12 cellular contexts compared by ENCODE assay signal in genomic region chr5:156327306-156327705, GRCh38. TPM values are rescaled to one million over a fixed set of nuclear protein-coding genes. Genes with fewer than 3 reads are reported as not detected.
DNase-seq lines count a peak whose midpoint lies in the region; ATAC-seq and TF ChIP-seq lines count a peak whose summit lies in the region.
"Had no signal": no experiment of that assay in that cellular context is flagged by ENCODE, and none has a peak within 500 bp of the region (broad histone marks: within the 10 kb centered on the region; RNA-seq: fewer than 3 reads in every experiment).

No MANE protein-coding gene starts in this region.

- H3K4me3 Mint-ChIP-seq in nephron, result peak overlapping the region; percentile 82 to 88 (median 84)
- H3K4me3 Mint-ChIP-seq: activated naive CD8-positive, alpha-beta T cell treated with anti-CD3 and anti-CD28 coated beads for 36 hours; natural killer cell treated with Interleukin-12 subunit alpha and Interleukin-12 subunit beta and Interleukin-15 and Interleukin-18, amount 100 ng/mL, for 72 hours had no signal

- no peaks in the 10 kb centered on the region for H3F3A ChIP-seq in PC-3 (ENCODE audit: low read length, unreplicated experiment)

- TF ChIP-seq POLR2A in upper lobe of left lung (IDR thresholded peaks at IDR 0.05), result no peak

- TF ChIP-seq EP300 in upper lobe of left lung (IDR thresholded peaks at IDR 0.05), result no peak

- H2AFZ ChIP-seq in PC-3 (ENCODE audit: low read length), result no peak overlapping the region

- H3K4me2 ChIP-seq in PC-3 (ENCODE audit: low read length), result no peak overlapping the region

- TF ChIP-seq CTCF in fibroblast of villous mesenchyme (IDR thresholded peaks at IDR 0.05; ENCODE audit: insufficient read depth, low read depth, low read length) (no peak), nephron (IDR thresholded peaks at IDR 0.05; ENCODE audit: unreplicated experiment in 3 of 3) (no peak), upper lobe of left lung (IDR thresholded peaks at IDR 0.05) (no peak), PC-3 (conservative IDR thresholded peaks at IDR 0.05; ENCODE audit: low read depth, low read length) (no peak)

- no peaks in the 10 kb centered on the region for H3K4me1 ChIP-seq in upper lobe of left lung
- H3K4me1 ChIP-seq in PC-3 (ENCODE audit: insufficient read depth, low read length), result no peaks in the 10 kb centered on the region
- H3K4me1 ChIP-seq in effector memory CD4-positive, alpha-beta T cell (ENCODE audit: control insufficient read depth, insufficient read depth, low read length, poor library complexity, severe bottlenecking), result no peaks in the 10 kb centered on the region

- WGBS in upper lobe of left lung, 2 donors, result 41 to 48% methylated on average over 6 of the region's 6 CpGs

- H3K27me3 Mint-ChIP-seq in nephron (ENCODE audit: low read depth), result no peaks in the 10 kb centered on the region

- peak overlapping the region; percentile 96 to 99 (median 98) for H3K27ac Mint-ChIP-seq in nephron
- H3K27ac Mint-ChIP-seq: activated naive CD8-positive, alpha-beta T cell treated with anti-CD3 and anti-CD28 coated beads for 36 hours; natural killer cell treated with Interleukin-12 subunit alpha and Interleukin-12 subunit beta and Interleukin-15 and Interleukin-18, amount 100 ng/mL, for 72 hours had no signal

- no peaks in the 10 kb centered on the region for H3K9me3 Mint-ChIP-seq in nephron
- H3K9me3 Mint-ChIP-seq: activated naive CD8-positive, alpha-beta T cell treated with anti-CD3 and anti-CD28 coated beads for 36 hours had no signal

- no peaks in the 10 kb centered on the region for H3K9me2 ChIP-seq in PC-3 (replicated peaks; ENCODE audit: low read length)

- H3K27ac ChIP-seq in upper lobe of left lung, result peak overlapping the region in 3 of 4 donors; percentile 5 to 53 (median 32)
- no peak overlapping the region for H3K27ac ChIP-seq in PC-3 (ENCODE audit: low read length)
- H3K27ac ChIP-seq in effector memory CD4-positive, alpha-beta T cell (ENCODE audit: insufficient read depth, low read length, poor library complexity, severe bottlenecking), result no peak overlapping the region

- DNase-seq in fibroblast of villous mesenchyme (ENCODE audit: low read depth) (peak; percentile 14), upper lobe of left lung (no peak), PC-3 (no peak), NCI-H748 (lab: John Stamatoyannopoulos, UW; ENCODE audit: unreplicated experiment) (no peak)
- no peak for DNase-seq in stimulated activated CD4-positive, alpha-beta T cell treated with anti-CD3 and anti-CD28 coated beads, Interleukin-4, amount 100 ng/mL, for 4 hours
- no peak for DNase-seq in effector memory CD4-positive, alpha-beta T cell
- DNase-seq: activated CD4-positive, alpha-beta T cell treated with anti-CD3 and anti-CD28 coated beads, Interleukin-2, amount 50 U/mL, for 1 hour; activated naive CD8-positive, alpha-beta T cell treated with anti-CD3 and anti-CD28 coated beads for 36 hours had no signal

- H3K4me3 ChIP-seq in fibroblast of villous mesenchyme (ENCODE audit: low read depth, low read length) (peak overlapping the region; percentile 30), upper lobe of left lung (peak overlapping the region; percentile 22 to 37 (median 30)), PC-3 (ENCODE audit: low read length) (no peak overlapping the region)
- no peak overlapping the region for H3K4me3 ChIP-seq in effector memory CD4-positive, alpha-beta T cell (ENCODE audit: insufficient read depth, low read depth, low read length, poor library complexity, severe bottlenecking)

- peaks cover 55% of the 10 kb centered on the region for H3K4me1 Mint-ChIP-seq in nephron
- H3K4me1 Mint-ChIP-seq: activated naive CD8-positive, alpha-beta T cell treated with anti-CD3 and anti-CD28 coated beads for 36 hours had no signal

- ATAC-seq in SK-N-SH treated with all-trans-retinoic acid at 6 μM for 48 hours (peak; percentile 25), upper lobe of left lung (ENCODE audit: low FRiP score in 2 of 2) (peak in 1 of 2 donors; percentile 18), PC-3 (no peak)

- H3K36me3 Mint-ChIP-seq in nephron (ENCODE audit: low read depth), result peaks cover 4% of the 10 kb centered on the region
- H3K36me3 Mint-ChIP-seq: activated naive CD8-positive, alpha-beta T cell treated with anti-CD3 and anti-CD28 coated beads for 36 hours; natural killer cell treated with Interleukin-12 subunit alpha and Interleukin-12 subunit beta and Interleukin-15 and Interleukin-18, amount 100 ng/mL, for 72 hours had no signal

- CTCF ChIA-PET in PC-3 (lab: Charles Lee), result no interaction called here

- H3K9me3 ChIP-seq in upper lobe of left lung, result no peaks in the 10 kb centered on the region
- H3K9me3 ChIP-seq in PC-3 (ENCODE audit: low read length), result no peaks in the 10 kb centered on the region
- H3K9me3 ChIP-seq in effector memory CD4-positive, alpha-beta T cell (ENCODE audit: control insufficient read depth, low read length), result no peaks in the 10 kb centered on the region

- POLR2A ChIA-PET in PC-3 (lab: Charles Lee; ENCODE audit: unreplicated experiment), result no interaction called here

- intact Hi-C loops in PC-3 (cut with micrococcal nuclease), result no loop called here

- H3K27me3 ChIP-seq in upper lobe of left lung (no peaks in the 10 kb centered on the region), PC-3 (ENCODE audit: low read length) (no peaks in the 10 kb centered on the region)
- H3K27me3 ChIP-seq in effector memory CD4-positive, alpha-beta T cell (replicated peaks; ENCODE audit: control insufficient read depth, insufficient read depth, low read length, poor library complexity, severe bottlenecking), result no peaks in the 10 kb centered on the region

- H4K20me1 ChIP-seq in PC-3 (ENCODE audit: low read length), result no peaks in the 10 kb centered on the region

- BruUV-seq in PC-3 (replicated peaks; lab: Mats Ljungman, UMichigan), result no TSS peak

- H3K36me3 ChIP-seq in upper lobe of left lung (no peaks in the 10 kb centered on the region), PC-3 (ENCODE audit: low read depth, low read length) (no peaks in the 10 kb centered on the region)
- no peaks in the 10 kb centered on the region for H3K36me3 ChIP-seq in effector memory CD4-positive, alpha-beta T cell (ENCODE audit: control insufficient read depth, insufficient read depth, low read length)

- no peaks in the 10 kb centered on the region for H3K79me2 ChIP-seq in PC-3 (ENCODE audit: low read length)

- no peak overlapping the region for H3K9ac ChIP-seq in PC-3 (ENCODE audit: low read length)

TF ChIP-seq in SK-N-SH treated with all-trans-retinoic acid at 6 μM for 48 hours, 23 proteins besides CTCF, POLR2A, EP300 and RAD21 (continues in another document):
- TF ChIP-seq GLIS3 (CRISPR knock-in tag; IDR thresholded peaks at IDR 0.05) (no peak), POU6F1 (CRISPR knock-in tag; IDR thresholded peaks at IDR 0.05; ENCODE audit: borderline replicate concordance, low read depth) (no peak), TCF4 (CRISPR knock-in tag; IDR thresholded peaks at IDR 0.05; ENCODE audit: borderline replicate concordance) (no peak), ISL1 (CRISPR knock-in tag; IDR thresholded peaks at IDR 0.05) (no peak), ZNF8 (CRISPR knock-in tag; IDR thresholded peaks at IDR 0.05) (no peak), PATZ1 (CRISPR knock-in tag; IDR thresholded peaks at IDR 0.05; ENCODE audit: borderline replicate concordance) (no peak), TOX (CRISPR knock-in tag; IDR thresholded peaks at IDR 0.05; ENCODE audit: borderline replicate concordance) (no peak), OSR1 (CRISPR knock-in tag; IDR thresholded peaks at IDR 0.05) (no peak), ZNF70 (CRISPR knock-in tag; IDR thresholded peaks at IDR 0.05) (no peak), CREB5 (CRISPR knock-in tag; IDR thresholded peaks at IDR 0.05; ENCODE audit: low read depth) (no peak)

RNA-seq across cellular contexts. Expression of gene SGCD, which starts 0.3 kb away (rescaled TPM):
- 13.8 and 15.1 TPM in 2 replicates for total RNA-seq in fibroblast of villous mesenchyme
- 1 to 10 TPM; 1.0 to 7.8 (median 1.8) TPM for total RNA-seq in upper lobe of left lung
- 0.15 and 0.29 TPM in 2 replicates for total RNA-seq in PC-3 (2014; rRNA removed)
- total RNA-seq: activated naive CD8-positive, alpha-beta T cell treated with anti-CD3 and anti-CD28 coated beads for 36 hours; G401 had no signal

Comparison
In these comparisons a context has a peak if more than half of its experiments do, and no peak if none do; other contexts are left out.
1. H3K4me3 ChIP-seq: peak in fibroblast of villous mesenchyme (single experiment) and upper lobe of left lung (4 of 4); none in PC-3 (single experiment) and effector memory CD4-positive, alpha-beta T cell (single experiment).
2. H3K27ac ChIP-seq: peak in upper lobe of left lung (3 of 4); none in PC-3 (single experiment) and effector memory CD4-positive, alpha-beta T cell (single experiment).